ENCODE assay signal across 8 cellular contexts in genomic region chr12:27652174-27652763, GRCh38. TPM values are rescaled to one million over a fixed set of nuclear protein-coding genes. Genes with fewer than 3 reads are reported as not detected.
A peak's percentile ranks its signal among the peaks of the same experiment; 100 is the strongest.
DNase-seq lines count a peak whose midpoint lies in the region; ATAC-seq, FAIRE-seq and TF ChIP-seq lines count a peak whose summit lies in the region.

No MANE protein-coding gene starts in this region.

- no peaks in the 10 kb centered on the region for H3K9me3 ChIP-seq in esophagus squamous epithelium

- intact Hi-C loops in esophagus squamous epithelium (cut with DNase I), result no loop called here

- DNase-seq in AG09309 (ENCODE audit: low read depth), result peak; percentile 54
- peak; percentile 68 for DNase-seq in GM12865 (ENCODE audit: low read depth)
- DNase-seq in NCI-H2029 treated with DMSO at 0.1 percent for 48 hours (lab: John Stamatoyannopoulos, UW), result peak; percentile 65
- DNase-seq in esophagus squamous epithelium (lab: John Stamatoyannopoulos, UW), result no peak
- peak; percentile 38 for DNase-seq in naive B cell

- H3K4me1 Mint-ChIP-seq in naive B cell, result no peaks in the 10 kb centered on the region

- H3K36me3 ChIP-seq in esophagus squamous epithelium, result peaks cover 0 to 69% (median 0%) of the 10 kb centered on the region in 3 donors

- no peaks in the 10 kb centered on the region for H3K27me3 ChIP-seq in esophagus squamous epithelium

- no peak for TF ChIP-seq POLR2A in esophagus squamous epithelium (IDR thresholded peaks at IDR 0.05)

- H3K4me3 ChIP-seq in AG09309 (ENCODE audit: control insufficient read depth, low read depth, low read length) (no peak overlapping the region), GM12865 (ENCODE audit: low read depth, low read length) (no peak overlapping the region), esophagus squamous epithelium (no peak overlapping the region)

- H3K27ac ChIP-seq in esophagus squamous epithelium, result no peak overlapping the region

- TF ChIP-seq CTCF in AG09309 (IDR thresholded peaks at IDR 0.05; ENCODE audit: control insufficient read depth, insufficient read depth, low read depth, low read length, missing control alignments) (peak; percentile 85), GM12865 (IDR thresholded peaks at IDR 0.05; ENCODE audit: insufficient read depth, low read depth, low read length, missing control alignments) (peak; percentile 78), esophagus squamous epithelium (IDR thresholded peaks at IDR 0.05) (peak; percentile 68 to 87 (median 81))

- 21 to 73% methylated on average over 1 of the region's 1 CpG for WGBS in esophagus squamous epithelium, 2 donors

- H3K4me3 Mint-ChIP-seq in naive B cell, result no peak overlapping the region

- no peaks in the 10 kb centered on the region for H3K27me3 Mint-ChIP-seq in naive B cell

- H3K9me3 Mint-ChIP-seq in naive B cell, result no peaks in the 10 kb centered on the region

- FAIRE-seq in TTC549 (lab: Jason Lieb, UNC), result peak; percentile 93

- ATAC-seq in naive B cell (ENCODE audit: low read depth in 2 of 2) (no peak), HG03378 (IDR thresholded peaks at IDR 0.05; ENCODE audit: unreplicated experiment) (no peak), GM19395 (IDR thresholded peaks at IDR 0.05; ENCODE audit: unreplicated experiment) (no peak)

- H3K4me1 ChIP-seq in esophagus squamous epithelium, result no peaks in the 10 kb centered on the region

- H3K36me3 Mint-ChIP-seq in naive B cell, result peaks cover 4 to 5% of the 10 kb centered on the region in 2 donors

- no peak overlapping the region for H3K27ac Mint-ChIP-seq in naive B cell

RNA-seq across cellular contexts. Expression of gene REP15, which starts 44.0 kb away (rescaled TPM):
- 1 to 10 TPM in 2 of 4 donors, under 1 TPM in 1, not detected in 1; 0.30 to 2.9 (median 1.6) TPM for total RNA-seq in esophagus squamous epithelium
- polyA plus RNA-seq in naive B cell (ENCODE audit: low read depth in 6 of 6), result 1 to 10 TPM in 1 of 6 donors, under 1 TPM in 2, not detected in 3; 0.42 to 2.3 (median 0.47) TPM

RNA-seq across cellular contexts. Expression of gene MRPS35, which starts 58.4 kb away (rescaled TPM):
- 10 to 100 TPM; 25.7 to 61.8 (median 56.3) TPM for total RNA-seq in esophagus squamous epithelium
- polyA plus RNA-seq in naive B cell (ENCODE audit: low read depth in 6 of 6), result 10 to 100 TPM; 64.8 to 83.5 (median 72.0) TPM
